ENCODE assay signal across 1 cellular context in genomic region chr11:88266919-88267318, GRCh38.
TF ChIP-seq lines count a peak whose summit lies in the region.

No MANE protein-coding gene starts in this region.

TF ChIP-seq in GM23338, 12 proteins besides CTCF, POLR2A, EP300 and RAD21 (continued from another document):
- TF ChIP-seq ZNF462 (CRISPR knock-in tag; IDR thresholded peaks at IDR 0.05): no peak
